Comparison of ENCODE assay signal across 1 cellular context in the genomic region with DNA sequence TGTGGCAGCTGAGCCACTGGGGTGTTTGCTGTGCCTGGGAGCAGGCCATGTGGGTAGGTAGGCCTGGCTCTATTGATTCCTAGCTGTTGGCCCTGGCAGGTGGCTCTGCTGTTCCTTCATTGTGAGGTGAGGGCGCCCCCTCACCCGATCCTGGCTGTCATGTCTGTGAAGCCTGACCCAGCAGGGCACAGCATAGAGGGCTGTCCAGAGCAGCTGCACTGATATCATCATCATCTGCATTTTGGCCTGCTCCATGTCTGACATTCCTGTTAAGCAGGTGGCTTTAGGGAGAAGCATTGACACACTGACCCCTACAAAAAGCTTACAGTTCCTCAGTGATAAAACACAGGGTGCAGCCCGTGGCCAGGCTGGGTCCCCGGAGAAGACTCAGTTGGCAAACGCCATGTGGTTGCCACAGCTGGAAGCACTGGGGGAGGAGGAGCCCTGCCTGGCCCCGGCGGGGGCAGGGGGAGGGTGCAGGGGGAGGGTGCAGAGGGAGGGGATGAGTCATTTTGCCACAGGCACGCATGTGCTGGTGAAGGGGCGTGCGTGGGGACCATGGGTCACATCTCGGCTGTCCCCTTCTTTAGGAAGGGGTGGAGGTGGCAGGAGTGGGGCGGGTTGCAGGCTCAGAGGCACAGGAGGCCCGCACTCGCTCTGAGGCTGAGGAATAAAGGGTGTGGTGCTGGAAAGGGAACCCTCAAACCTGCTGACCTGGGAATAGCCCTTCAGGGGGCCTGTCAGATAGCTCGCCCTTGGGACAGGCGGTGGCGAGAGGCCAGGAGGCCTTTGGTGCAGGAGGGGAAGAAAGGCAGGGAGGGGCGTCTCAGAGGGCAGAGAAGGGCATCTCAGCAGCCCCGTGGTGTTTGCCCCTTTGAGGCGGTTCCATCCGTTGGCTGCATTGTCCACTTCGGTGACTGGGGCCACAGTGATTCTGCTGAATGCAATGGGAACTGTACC.
TF ChIP-seq lines count a peak whose summit lies in the region.

No MANE protein-coding gene starts in this region.

TF ChIP-seq in GM12878, 131 proteins besides CTCF, POLR2A, EP300 and RAD21 (continued from another document):
- TF ChIP-seq, protein P1, sequence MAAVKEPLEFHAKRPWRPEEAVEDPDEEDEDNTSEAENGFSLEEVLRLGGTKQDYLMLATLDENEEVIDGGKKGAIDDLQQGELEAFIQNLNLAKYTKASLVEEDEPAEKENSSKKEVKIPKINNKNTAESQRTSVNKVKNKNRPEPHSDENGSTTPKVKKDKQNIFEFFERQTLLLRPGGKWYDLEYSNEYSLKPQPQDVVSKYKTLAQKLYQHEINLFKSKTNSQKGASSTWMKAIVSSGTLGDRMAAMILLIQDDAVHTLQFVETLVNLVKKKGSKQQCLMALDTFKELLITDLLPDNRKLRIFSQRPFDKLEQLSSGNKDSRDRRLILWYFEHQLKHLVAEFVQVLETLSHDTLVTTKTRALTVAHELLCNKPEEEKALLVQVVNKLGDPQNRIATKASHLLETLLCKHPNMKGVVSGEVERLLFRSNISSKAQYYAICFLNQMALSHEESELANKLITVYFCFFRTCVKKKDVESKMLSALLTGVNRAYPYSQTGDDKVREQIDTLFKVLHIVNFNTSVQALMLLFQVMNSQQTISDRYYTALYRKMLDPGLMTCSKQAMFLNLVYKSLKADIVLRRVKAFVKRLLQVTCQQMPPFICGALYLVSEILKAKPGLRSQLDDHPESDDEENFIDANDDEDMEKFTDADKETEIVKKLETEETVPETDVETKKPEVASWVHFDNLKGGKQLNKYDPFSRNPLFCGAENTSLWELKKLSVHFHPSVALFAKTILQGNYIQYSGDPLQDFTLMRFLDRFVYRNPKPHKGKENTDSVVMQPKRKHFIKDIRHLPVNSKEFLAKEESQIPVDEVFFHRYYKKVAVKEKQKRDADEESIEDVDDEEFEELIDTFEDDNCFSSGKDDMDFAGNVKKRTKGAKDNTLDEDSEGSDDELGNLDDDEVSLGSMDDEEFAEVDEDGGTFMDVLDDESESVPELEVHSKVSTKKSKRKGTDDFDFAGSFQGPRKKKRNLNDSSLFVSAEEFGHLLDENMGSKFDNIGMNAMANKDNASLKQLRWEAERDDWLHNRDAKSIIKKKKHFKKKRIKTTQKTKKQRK (IDR thresholded peaks at IDR 0.05; ENCODE audit: low read depth, low read length): no peak
- no peak for TF ChIP-seq PML (IDR thresholded peaks at IDR 0.05; ENCODE audit: low read length)
- TF ChIP-seq NR2F1 (conservative IDR thresholded peaks at IDR 0.05): no peak
- TF ChIP-seq TAF1 (IDR thresholded peaks at IDR 0.05; ENCODE audit: borderline replicate concordance, low read depth, low read length): no peak
- TF ChIP-seq SMC3 (IDR thresholded peaks at IDR 0.05; ENCODE audit: borderline replicate concordance, low read length): peak; percentile 19; the same call in 1 of the 2 replicates
- no peak for TF ChIP-seq CHD4 (IDR thresholded peaks at IDR 0.05)
- TF ChIP-seq EGR1 (IDR thresholded peaks at IDR 0.05; ENCODE audit: borderline replicate concordance in 1 of 2, low read depth in 2 of 2, low read length in 2 of 2): peak in 1 of 2 experiments; percentile 40; a peak in 1 of 3 replicates
- TF ChIP-seq, protein P2, sequence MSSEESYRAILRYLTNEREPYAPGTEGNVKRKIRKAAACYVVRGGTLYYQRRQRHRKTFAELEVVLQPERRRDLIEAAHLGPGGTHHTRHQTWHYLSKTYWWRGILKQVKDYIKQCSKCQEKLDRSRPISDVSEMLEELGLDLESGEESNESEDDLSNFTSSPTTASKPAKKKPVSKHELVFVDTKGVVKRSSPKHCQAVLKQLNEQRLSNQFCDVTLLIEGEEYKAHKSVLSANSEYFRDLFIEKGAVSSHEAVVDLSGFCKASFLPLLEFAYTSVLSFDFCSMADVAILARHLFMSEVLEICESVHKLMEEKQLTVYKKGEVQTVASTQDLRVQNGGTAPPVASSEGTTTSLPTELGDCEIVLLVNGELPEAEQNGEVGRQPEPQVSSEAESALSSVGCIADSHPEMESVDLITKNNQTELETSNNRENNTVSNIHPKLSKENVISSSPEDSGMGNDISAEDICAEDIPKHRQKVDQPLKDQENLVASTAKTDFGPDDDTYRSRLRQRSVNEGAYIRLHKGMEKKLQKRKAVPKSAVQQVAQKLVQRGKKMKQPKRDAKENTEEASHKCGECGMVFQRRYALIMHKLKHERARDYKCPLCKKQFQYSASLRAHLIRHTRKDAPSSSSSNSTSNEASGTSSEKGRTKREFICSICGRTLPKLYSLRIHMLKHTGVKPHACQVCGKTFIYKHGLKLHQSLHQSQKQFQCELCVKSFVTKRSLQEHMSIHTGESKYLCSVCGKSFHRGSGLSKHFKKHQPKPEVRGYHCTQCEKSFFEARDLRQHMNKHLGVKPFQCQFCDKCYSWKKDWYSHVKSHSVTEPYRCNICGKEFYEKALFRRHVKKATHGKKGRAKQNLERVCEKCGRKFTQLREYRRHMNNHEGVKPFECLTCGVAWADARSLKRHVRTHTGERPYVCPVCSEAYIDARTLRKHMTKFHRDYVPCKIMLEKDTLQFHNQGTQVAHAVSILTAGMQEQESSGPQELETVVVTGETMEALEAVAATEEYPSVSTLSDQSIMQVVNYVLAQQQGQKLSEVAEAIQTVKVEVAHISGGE (CRISPR knock-in tag; IDR thresholded peaks at IDR 0.05): no peak
- TF ChIP-seq TCF12 (IDR thresholded peaks at IDR 0.05; ENCODE audit: low read depth, low read length): 0 out of 2 replicates have a peak, but pooled peaks have one; percentile 26
- no peak for TF ChIP-seq PAX8 (IDR thresholded peaks at IDR 0.05)
- TF ChIP-seq JUND (IDR thresholded peaks at IDR 0.05; ENCODE audit: low read depth, low read length): no peak
- TF ChIP-seq, protein P3, sequence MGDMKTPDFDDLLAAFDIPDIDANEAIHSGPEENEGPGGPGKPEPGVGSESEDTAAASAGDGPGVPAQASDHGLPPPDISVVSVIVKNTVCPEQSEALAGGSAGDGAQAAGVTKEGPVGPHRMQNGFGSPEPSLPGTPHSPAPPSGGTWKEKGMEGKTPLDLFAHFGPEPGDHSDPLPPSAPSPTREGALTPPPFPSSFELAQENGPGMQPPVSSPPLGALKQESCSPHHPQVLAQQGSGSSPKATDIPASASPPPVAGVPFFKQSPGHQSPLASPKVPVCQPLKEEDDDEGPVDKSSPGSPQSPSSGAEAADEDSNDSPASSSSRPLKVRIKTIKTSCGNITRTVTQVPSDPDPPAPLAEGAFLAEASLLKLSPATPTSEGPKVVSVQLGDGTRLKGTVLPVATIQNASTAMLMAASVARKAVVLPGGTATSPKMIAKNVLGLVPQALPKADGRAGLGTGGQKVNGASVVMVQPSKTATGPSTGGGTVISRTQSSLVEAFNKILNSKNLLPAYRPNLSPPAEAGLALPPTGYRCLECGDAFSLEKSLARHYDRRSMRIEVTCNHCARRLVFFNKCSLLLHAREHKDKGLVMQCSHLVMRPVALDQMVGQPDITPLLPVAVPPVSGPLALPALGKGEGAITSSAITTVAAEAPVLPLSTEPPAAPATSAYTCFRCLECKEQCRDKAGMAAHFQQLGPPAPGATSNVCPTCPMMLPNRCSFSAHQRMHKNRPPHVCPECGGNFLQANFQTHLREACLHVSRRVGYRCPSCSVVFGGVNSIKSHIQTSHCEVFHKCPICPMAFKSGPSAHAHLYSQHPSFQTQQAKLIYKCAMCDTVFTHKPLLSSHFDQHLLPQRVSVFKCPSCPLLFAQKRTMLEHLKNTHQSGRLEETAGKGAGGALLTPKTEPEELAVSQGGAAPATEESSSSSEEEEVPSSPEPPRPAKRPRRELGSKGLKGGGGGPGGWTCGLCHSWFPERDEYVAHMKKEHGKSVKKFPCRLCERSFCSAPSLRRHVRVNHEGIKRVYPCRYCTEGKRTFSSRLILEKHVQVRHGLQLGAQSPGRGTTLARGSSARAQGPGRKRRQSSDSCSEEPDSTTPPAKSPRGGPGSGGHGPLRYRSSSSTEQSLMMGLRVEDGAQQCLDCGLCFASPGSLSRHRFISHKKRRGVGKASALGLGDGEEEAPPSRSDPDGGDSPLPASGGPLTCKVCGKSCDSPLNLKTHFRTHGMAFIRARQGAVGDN (IDR thresholded peaks at IDR 0.05): no peak
- no peak for TF ChIP-seq SPI1 (IDR thresholded peaks at IDR 0.05; ENCODE audit: borderline replicate concordance, insufficient read depth, low read depth, low read length)
- no peak for TF ChIP-seq EZH2 (IDR thresholded peaks at IDR 0.05; ENCODE audit: borderline replicate concordance, control insufficient read depth, low read depth, low read length)
- TF ChIP-seq ZBTB33 (IDR thresholded peaks at IDR 0.05): no peak
- no peak for TF ChIP-seq HCFC1 (IDR thresholded peaks at IDR 0.05; ENCODE audit: low read length)
- TF ChIP-seq SMAD1 (IDR thresholded peaks at IDR 0.05; ENCODE audit: low read depth, partially characterized antibody): no peak
- TF ChIP-seq SMARCA5 (IDR thresholded peaks at IDR 0.05): no peak
- peak; percentile 41; the same call in 1 of the 2 replicates for TF ChIP-seq TCF3 (IDR thresholded peaks at IDR 0.05; ENCODE audit: borderline replicate concordance, insufficient read depth, low read depth, low read length)
- no peak for TF ChIP-seq ZNF384 (IDR thresholded peaks at IDR 0.05; ENCODE audit: borderline replicate concordance, low read depth, low read length)
- TF ChIP-seq, protein P4, sequence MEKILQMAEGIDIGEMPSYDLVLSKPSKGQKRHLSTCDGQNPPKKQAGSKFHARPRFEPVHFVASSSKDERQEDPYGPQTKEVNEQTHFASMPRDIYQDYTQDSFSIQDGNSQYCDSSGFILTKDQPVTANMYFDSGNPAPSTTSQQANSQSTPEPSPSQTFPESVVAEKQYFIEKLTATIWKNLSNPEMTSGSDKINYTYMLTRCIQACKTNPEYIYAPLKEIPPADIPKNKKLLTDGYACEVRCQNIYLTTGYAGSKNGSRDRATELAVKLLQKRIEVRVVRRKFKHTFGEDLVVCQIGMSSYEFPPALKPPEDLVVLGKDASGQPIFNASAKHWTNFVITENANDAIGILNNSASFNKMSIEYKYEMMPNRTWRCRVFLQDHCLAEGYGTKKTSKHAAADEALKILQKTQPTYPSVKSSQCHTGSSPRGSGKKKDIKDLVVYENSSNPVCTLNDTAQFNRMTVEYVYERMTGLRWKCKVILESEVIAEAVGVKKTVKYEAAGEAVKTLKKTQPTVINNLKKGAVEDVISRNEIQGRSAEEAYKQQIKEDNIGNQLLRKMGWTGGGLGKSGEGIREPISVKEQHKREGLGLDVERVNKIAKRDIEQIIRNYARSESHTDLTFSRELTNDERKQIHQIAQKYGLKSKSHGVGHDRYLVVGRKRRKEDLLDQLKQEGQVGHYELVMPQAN (conservative IDR thresholded peaks at IDR 0.05): no peak
